10 cellular contexts compared by ENCODE assay signal in the genomic region with DNA sequence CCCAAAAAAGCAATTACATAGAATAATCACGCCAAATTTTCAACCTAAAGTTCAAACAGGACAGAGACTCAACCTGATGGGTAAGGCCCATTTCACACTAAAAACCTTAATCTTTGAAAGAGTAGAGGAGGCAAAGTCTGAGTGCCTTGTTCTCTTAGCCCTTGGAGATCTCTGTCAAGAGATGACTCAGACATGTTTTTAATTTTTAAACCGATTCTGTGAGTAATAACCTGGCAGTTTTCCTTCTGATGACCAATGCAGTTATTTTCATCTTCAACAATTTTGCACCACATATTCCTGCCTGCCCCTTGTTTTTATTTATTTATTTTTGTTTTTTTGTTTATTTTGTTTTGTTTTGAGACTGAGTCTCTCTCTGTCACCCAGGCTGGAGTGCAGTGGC. TPM values are rescaled to one million over a fixed set of nuclear protein-coding genes. Genes with fewer than 3 reads are reported as not detected.
DNase-seq lines count a peak whose midpoint lies in the region; ATAC-seq and TF ChIP-seq lines count a peak whose summit lies in the region.
"Had no signal": no experiment of that assay in that cellular context is flagged by ENCODE, and none has a peak within 500 bp of the region (broad histone marks: within the 10 kb centered on the region; RNA-seq: fewer than 3 reads in every experiment).

No MANE protein-coding gene starts in this region.

- H3K4me3 Mint-ChIP-seq in activated CD8-positive, alpha-beta T cell treated with anti-CD3 and anti-CD28 coated beads, Interleukin-2, amount 10 ng/mL, durations not matched to agents 7 days and 5 days: no peak overlapping the region

- H3K27me3 Mint-ChIP-seq in activated CD8-positive, alpha-beta T cell treated with anti-CD3 and anti-CD28 coated beads, Interleukin-2, amount 10 ng/mL, durations not matched to agents 7 days and 5 days (ENCODE audit: low read depth): no peaks in the 10 kb centered on the region

- in situ Hi-C loops in GM13976 (cut with MboI; ENCODE audit: low sequenced_read_pairs, unreplicated experiment): loop anchor here (25.0 kb wide), 1 partner anchor 343 kb away; no protein-coding TSS in a partner anchor

- no peaks in the 10 kb centered on the region for H3K36me3 Mint-ChIP-seq in activated CD8-positive, alpha-beta T cell treated with anti-CD3 and anti-CD28 coated beads, Interleukin-2, amount 10 ng/mL, durations not matched to agents 7 days and 5 days (ENCODE audit: low read depth)

- DNase-seq in AG08396 (ENCODE audit: low spot score): peak; percentile 76
- DNase-seq in GM13976 (ENCODE audit: low spot score): peak; percentile 30
- DNase-seq in activated CD8-positive, alpha-beta T cell treated with anti-CD3 and anti-CD28 coated beads, Interleukin-2, amount 10 ng/mL, durations not matched to agents 7 days and 5 days: no peak
- peak; percentile 74 for DNase-seq in fibroblast of pulmonary artery (ENCODE audit: low read depth)
- no peak for DNase-seq in DMS79 (lab: John Stamatoyannopoulos, UW)
- no peak for DNase-seq in cardiac septum (ENCODE audit: low spot score)
- DNase-seq in NCI-H2227 treated with DMSO at 0.1 percent for 48 hours (lab: John Stamatoyannopoulos, UW): no peak
- no peak for DNase-seq in stimulated activated CD4-positive, alpha-beta T cell treated with anti-CD3 and anti-CD28 coated beads, Interleukin-4, amount 100 ng/mL, for 4 hours
- DNase-seq: DMS153, retina had no signal

- H3K9me3 Mint-ChIP-seq in activated CD8-positive, alpha-beta T cell treated with anti-CD3 and anti-CD28 coated beads, Interleukin-2, amount 10 ng/mL, durations not matched to agents 7 days and 5 days (ENCODE audit: insufficient read depth): no peaks in the 10 kb centered on the region

- H3K4me3 ChIP-seq in fibroblast of pulmonary artery (replicated peaks; ENCODE audit: low read depth, low read length): no peak overlapping the region

- POLR2A ChIA-PET in activated CD8-positive, alpha-beta T cell treated with anti-CD3 and anti-CD28 coated beads, Interleukin-2, amount 10 ng/mL, durations not matched to agents 7 days and 5 days (lab: Charles Lee): no interaction called here

- no peak for ATAC-seq in activated CD8-positive, alpha-beta T cell treated with anti-CD3 and anti-CD28 coated beads, Interleukin-2, amount 10 ng/mL, durations not matched to agents 7 days and 5 days

- intact Hi-C loops in cardiac septum (cut with DNase I): loop anchor here (5.0 kb wide), 2 partner anchors 218 to 343 kb away; a partner anchor contains a TSS

- no peak for TF ChIP-seq CTCF in GM13976 (IDR thresholded peaks at IDR 0.05; ENCODE audit: borderline replicate concordance, control extremely low read depth, extremely low read depth, insufficient read depth, missing control alignments)
- TF ChIP-seq CTCF in fibroblast of pulmonary artery (IDR thresholded peaks at IDR 0.05; ENCODE audit: low read length, missing control alignments): no peak

- peak overlapping the region; percentile 15 for H3K27ac Mint-ChIP-seq in activated CD8-positive, alpha-beta T cell treated with anti-CD3 and anti-CD28 coated beads, Interleukin-2, amount 10 ng/mL, durations not matched to agents 7 days and 5 days

- peaks cover 41% of the 10 kb centered on the region for H3K4me1 Mint-ChIP-seq in activated CD8-positive, alpha-beta T cell treated with anti-CD3 and anti-CD28 coated beads, Interleukin-2, amount 10 ng/mL, durations not matched to agents 7 days and 5 days (ENCODE audit: low read depth)

- CTCF ChIA-PET in activated CD8-positive, alpha-beta T cell treated with anti-CD3 and anti-CD28 coated beads, Interleukin-2, amount 10 ng/mL, durations not matched to agents 7 days and 5 days (lab: Charles Lee): interaction anchor here (1.1 to 1.4 kb wide), 2 partner anchors 11 to 34 kb away, joined by 3 read pairs; a partner anchor contains a TSS

RNA-seq across cellular contexts. Expression of a gene that starts 11.5 kb away (rescaled TPM):
- 1 to 10 TPM; 1.5 to 1.7 TPM for total RNA-seq in activated CD8-positive, alpha-beta T cell treated with anti-CD3 and anti-CD28 coated beads, Interleukin-2, amount 10 ng/mL, durations not matched to agents 7 days and 5 days
- not detected for total RNA-seq in cardiac septum

RNA-seq across cellular contexts. Expression of a gene that starts 17.2 kb away (rescaled TPM):
- 1 to 10 TPM; 6.6 to 6.9 TPM for total RNA-seq in activated CD8-positive, alpha-beta T cell treated with anti-CD3 and anti-CD28 coated beads, Interleukin-2, amount 10 ng/mL, durations not matched to agents 7 days and 5 days
- total RNA-seq in cardiac septum: 0.40 TPM

RNA-seq across cellular contexts. Expression of a gene that starts 37.7 kb away (rescaled TPM):
- total RNA-seq in activated CD8-positive, alpha-beta T cell treated with anti-CD3 and anti-CD28 coated beads, Interleukin-2, amount 10 ng/mL, durations not matched to agents 7 days and 5 days: 10 to 100 TPM; 94.1 to 97.5 TPM
- total RNA-seq in cardiac septum: 0.78 TPM

RNA-seq across cellular contexts. Expression of a gene that starts 55.2 kb away (rescaled TPM):
- total RNA-seq in activated CD8-positive, alpha-beta T cell treated with anti-CD3 and anti-CD28 coated beads, Interleukin-2, amount 10 ng/mL, durations not matched to agents 7 days and 5 days: 1 to 10 TPM in 1 of 2 experiments, not detected in 1; 1.1 TPM
- total RNA-seq in cardiac septum: not detected

RNA-seq across cellular contexts. Expression of a gene that starts 59.7 kb away (rescaled TPM):
- 10 to 100 TPM; 27.5 to 28.0 TPM for total RNA-seq in activated CD8-positive, alpha-beta T cell treated with anti-CD3 and anti-CD28 coated beads, Interleukin-2, amount 10 ng/mL, durations not matched to agents 7 days and 5 days
- total RNA-seq in cardiac septum: 143 TPM

Comparison
In these comparisons a context has a peak if more than half of its experiments do, and no peak if none do; other contexts are left out.
1. DNase-seq: peak in AG08396 (single experiment), GM13976 (single experiment) and fibroblast of pulmonary artery (single experiment); none in activated CD8-positive, alpha-beta T cell treated with anti-CD3 and anti-CD28 coated beads, Interleukin-2, amount 10 ng/mL, durations not matched to agents 7 days and 5 days (single experiment), DMS79 (single experiment), cardiac septum (single experiment), NCI-H2227 treated with DMSO at 0.1 percent for 48 hours (single experiment) and stimulated activated CD4-positive, alpha-beta T cell treated with anti-CD3 and anti-CD28 coated beads, Interleukin-4, amount 100 ng/mL, for 4 hours (0 of 2).
2. RNA of a gene that starts 37.7 kb away (total RNA-seq): 94.1 to 97.5 TPM in activated CD8-positive, alpha-beta T cell treated with anti-CD3 and anti-CD28 coated beads, Interleukin-2, amount 10 ng/mL, durations not matched to agents 7 days and 5 days; 0.78 TPM in cardiac septum (single experiment); every median in the first group is over 10 times any median in the second.